In genomic region chr4:180225977-180226376, GRCh38 we compare ENCODE assay signal across 34 cellular contexts.
"Had no signal": no experiment of that assay in that cellular context is flagged by ENCODE, and none has a peak within 500 bp of the region (broad histone marks: within the 10 kb centered on the region; RNA-seq: fewer than 3 reads in every experiment).

No MANE protein-coding gene starts in this region.

- H3K27me3 ChIP-seq: adrenal gland, ascending aorta, body of pancreas, brain microvascular endothelial cell, breast epithelium, cardiac muscle cell had no signal

- H3K4me1 ChIP-seq: ascending aorta, body of pancreas, breast epithelium had no signal

- DNase-seq: activated effector memory CD4-positive, alpha-beta T cell treated with anti-CD3 and anti-CD28 coated beads, Interleukin-2, amount 50 U/mL, for 16 hours; activated effector memory CD4-positive, alpha-beta T cell treated with Interleukin-2 at 50 U/mL for 16 hours; activated gamma-delta T cell; activated gamma-delta T cell treated with Interleukin-2 at 50 U/mL for 16 hours; activated naive CD4-positive, alpha-beta T cell; activated naive CD4-positive, alpha-beta T cell treated with anti-CD3 and anti-CD28 coated beads for 36 hours; activated naive CD4-positive, alpha-beta T cell treated with anti-CD3 and anti-CD28 coated beads, Interleukin-2, amount 10 ng/mL, durations not matched to agents 7 days and 5 days; activated naive CD4-positive, alpha-beta T cell treated with anti-CD3 and anti-CD28 coated beads, Interleukin-2, amount 50 U/mL, for 16 hours; activated naive CD4-positive, alpha-beta T cell treated with Interleukin-2 at 50 U/mL for 16 hours; activated naive CD8-positive, alpha-beta T cell treated with anti-CD3 and anti-CD28 coated beads for 36 hours; activated naive CD8-positive, alpha-beta T cell treated with anti-CD3 and anti-CD28 coated beads, Interleukin-2, amount 10 ng/mL, durations not matched to agents 7 days and 5 days; activated naive CD8-positive, alpha-beta T cell treated with anti-CD3 and anti-CD28 coated beads, Interleukin-2, amount 50 U/mL, for 24 hours; activated T-cell treated with anti-CD3 and anti-CD28 coated beads, Interleukin-2, amount 50 U/mL, for 1 hour; activated T-cell treated with anti-CD3 and anti-CD28 coated beads, Interleukin-2, amount 50 U/mL, for 24 hours; activated T-cell treated with anti-CD3 and anti-CD28 coated beads, Interleukin-2, amount 50 U/mL, for 4 hours; activated T-cell treated with anti-CD3 and anti-CD28 coated beads, Interleukin-2, amount 50 U/mL, for 48 hours; activated T-cell treated with anti-CD3 and anti-CD28 coated beads, Interleukin-2, amount 50 U/mL, for 72 hours; adrenal gland; amniotic stem cell; amygdala; anterior cingulate cortex; aorta; body of pancreas; brain microvascular endothelial cell; caudate nucleus; central memory CD4-positive, alpha-beta T cell; cerebellar nuclear complex had no signal

- ATAC-seq: activated naive CD4-positive, alpha-beta T cell treated with anti-CD3 and anti-CD28 coated beads, Interleukin-2, amount 50 U/mL, for 72 hours; activated naive CD8-positive, alpha-beta T cell treated with anti-CD3 and anti-CD28 coated beads, Interleukin-2, amount 50 U/mL, for 24 hours; activated T-cell treated with anti-CD3 and anti-CD28 coated beads, Interleukin-2, amount 50 U/mL, for 4 hours; activated T-cell treated with anti-CD3 and anti-CD28 coated beads, Interleukin-2, amount 50 U/mL, for 72 hours; activated T-helper 17 cell treated with anti-CD3 and anti-CD28 coated beads, Interleukin-2, amount 50 U/mL, for 72 hours; body of pancreas had no signal

- H3K27ac ChIP-seq: adrenal gland, ascending aorta, body of pancreas, brain microvascular endothelial cell, breast epithelium, cardiac muscle cell had no signal

- FAIRE-seq: astrocyte, bronchial epithelial cell had no signal

- H3K9me3 ChIP-seq: ascending aorta, body of pancreas had no signal

- H3K36me3 ChIP-seq: adrenal gland, ascending aorta, brain microvascular endothelial cell, breast epithelium, cardiac muscle cell had no signal

- H3K4me3 ChIP-seq: adrenal gland, ascending aorta, body of pancreas, breast epithelium, cardiac muscle cell had no signal
